ENCODE assay signal across 20 cellular contexts in genomic region chr10:124865676-124866075, GRCh38.
DNase-seq lines count a peak whose midpoint lies in the region; ATAC-seq and TF ChIP-seq lines count a peak whose summit lies in the region.
"Had no signal": no experiment of that assay in that cellular context is flagged by ENCODE, and none has a peak within 500 bp of the region (broad histone marks: within the 10 kb centered on the region; RNA-seq: fewer than 3 reads in every experiment).

No MANE protein-coding gene starts in this region.

- intact Hi-C loops in PC-9 (cut with micrococcal nuclease; ENCODE audit: unreplicated experiment), result loop anchor here (2.0 kb wide), 1 partner anchor 41 kb away; no protein-coding TSS in a partner anchor
- intact Hi-C loops in right lobe of liver (cut with DNase I), result no loop called here
- intact Hi-C loops in upper lobe of right lung (cut with DNase I), result no loop called here
- intact Hi-C loops in esophagus squamous epithelium (cut with DNase I), result no loop called here

- no peaks in the 10 kb centered on the region for H3K9me2 ChIP-seq in PC-9 (ENCODE audit: insufficient read depth)

- BruUV-seq in PC-9 (replicated peaks; lab: Mats Ljungman, UMichigan), result no TSS peak

- H3K27ac ChIP-seq in PC-9, result peak overlapping the region; percentile 85; the same call in 1 of the 2 replicates
- H3K27ac ChIP-seq in right lobe of liver, result peak overlapping the region; percentile 69 to 94 (median 78)
- no peak overlapping the region for H3K27ac ChIP-seq in upper lobe of right lung
- no peak overlapping the region for H3K27ac ChIP-seq in esophagus squamous epithelium
- H3K27ac ChIP-seq: 22Rv1, BLaER1, C4-2B had no signal

- H3K36me3 ChIP-seq in PC-9 (ENCODE audit: low read depth) (no peaks in the 10 kb centered on the region), right lobe of liver (no peaks in the 10 kb centered on the region), upper lobe of right lung (no peaks in the 10 kb centered on the region), esophagus squamous epithelium (no peaks in the 10 kb centered on the region)
- H3K36me3 ChIP-seq: BLaER1 had no signal

- TF ChIP-seq POLR2A in right lobe of liver (IDR thresholded peaks at IDR 0.05) (no peak), esophagus squamous epithelium (IDR thresholded peaks at IDR 0.05) (no peak)

- no peak overlapping the region for H2AFZ ChIP-seq in PC-9
- H2AFZ ChIP-seq: GM23338 had no signal

- H3K79me2 ChIP-seq in PC-9 (ENCODE audit: low read depth), result no peaks in the 10 kb centered on the region

- DNase-seq in PC-9 (no peak), left lobe of liver (ENCODE audit: low spot score) (peak; percentile 49), right lobe of liver (no peak), upper lobe of right lung (peak; percentile 46), esophagus squamous epithelium (lab: John Stamatoyannopoulos, UW) (no peak), DMS153 treated with DMSO at 0.1 percent for 48 hours (lab: John Stamatoyannopoulos, UW; ENCODE audit: unreplicated experiment) (no peak)
- no peak for DNase-seq in activated CD4-positive, CD25-positive, alpha-beta regulatory T cell treated with anti-CD3 and anti-CD28 coated beads, Interleukin-2, amount 50 U/mL, for 72 hours
- DNase-seq: Caco-2; CD4-positive, CD25-positive, alpha-beta regulatory T cell; CD8-positive, alpha-beta T cell; DMS79; EL; GDM1; H9 had no signal

- H3K4me3 ChIP-seq in PC-9 (no peak overlapping the region), right lobe of liver (no peak overlapping the region), upper lobe of right lung (no peak overlapping the region), esophagus squamous epithelium (no peak overlapping the region)
- H3K4me3 ChIP-seq: BLaER1, GM12878, GM23338 had no signal

- H3K27me3 ChIP-seq in PC-9 (ENCODE audit: insufficient read depth, low read depth) (no peaks in the 10 kb centered on the region), right lobe of liver (no peaks in the 10 kb centered on the region), upper lobe of right lung (no peaks in the 10 kb centered on the region), esophagus squamous epithelium (peaks cover 0 to 5% (median 0%) of the 10 kb centered on the region in 4 donors)
- H3K27me3 ChIP-seq: BLaER1 had no signal

- peak overlapping the region; percentile 74 for H3K4me2 ChIP-seq in PC-9
- H3K4me2 ChIP-seq: BLaER1, GM23338 had no signal

- peaks cover 10% of the 10 kb centered on the region for H3F3A ChIP-seq in PC-9 (ENCODE audit: insufficient read depth, low read depth)

- POLR2A ChIA-PET in PC-9 (lab: Charles Lee; ENCODE audit: unreplicated experiment), result no interaction called here

- TF ChIP-seq CTCF in PC-9 (conservative IDR thresholded peaks at IDR 0.05) (no peak), right lobe of liver (IDR thresholded peaks at IDR 0.05) (no peak), upper lobe of right lung (IDR thresholded peaks at IDR 0.05) (no peak), esophagus squamous epithelium (IDR thresholded peaks at IDR 0.05) (no peak)

- peaks cover 25% of the 10 kb centered on the region for H3K4me1 ChIP-seq in PC-9 (replicated peaks; ENCODE audit: insufficient read depth)
- H3K4me1 ChIP-seq in right lobe of liver, result peaks cover 0 to 38% (median 16%) of the 10 kb centered on the region in 4 donors
- H3K4me1 ChIP-seq in upper lobe of right lung, result no peaks in the 10 kb centered on the region
- peaks cover 0 to 31% (median 0%) of the 10 kb centered on the region in 3 donors for H3K4me1 ChIP-seq in esophagus squamous epithelium

- ATAC-seq in left lobe of liver, result peak; percentile 2
- ATAC-seq in right lobe of liver, result no peak
- no peak for ATAC-seq in upper lobe of right lung
- ATAC-seq: CD8-positive, alpha-beta T cell; GM12878; GM23338; HCT116 had no signal

- CTCF ChIA-PET in PC-9 (lab: Charles Lee), result no interaction called here

- 42% methylated on average over 7 of the region's 12 CpGs for WGBS in right lobe of liver (ENCODE audit: insufficient coverage, low coverage, low lambda C conversion rate, missing lambda C conversion rate)
- WGBS in esophagus squamous epithelium, 2 donors, result 62 to 86% methylated on average over 3 to 4 of the region's 12 CpGs

- H3K9me3 ChIP-seq in PC-9 (ENCODE audit: insufficient read depth, low read depth) (no peaks in the 10 kb centered on the region), right lobe of liver (no peaks in the 10 kb centered on the region), upper lobe of right lung (no peaks in the 10 kb centered on the region), esophagus squamous epithelium (no peaks in the 10 kb centered on the region)
- H3K9me3 ChIP-seq: BLaER1, Caco-2 had no signal

- H4K20me1 ChIP-seq in PC-9 (ENCODE audit: insufficient read depth), result no peaks in the 10 kb centered on the region
- H4K20me1 ChIP-seq: BLaER1 had no signal

Comparison
In these comparisons a context has a peak if more than half of its experiments do, and no peak if none do; other contexts are left out.
1. DNase-seq: peak in left lobe of liver (single experiment) and upper lobe of right lung (single experiment); none in PC-9 (0 of 2), right lobe of liver (0 of 3), esophagus squamous epithelium (single experiment), DMS153 treated with DMSO at 0.1 percent for 48 hours (single experiment) and activated CD4-positive, CD25-positive, alpha-beta regulatory T cell treated with anti-CD3 and anti-CD28 coated beads, Interleukin-2, amount 50 U/mL, for 72 hours (single experiment).
2. H3K27ac ChIP-seq: peak in PC-9 (single experiment) and right lobe of liver (3 of 3); none in upper lobe of right lung (single experiment) and esophagus squamous epithelium (0 of 4).